ENCODE assay signal across 23 cellular contexts in genomic region chr9:84057662-84058061, GRCh38.
"Had no signal": no experiment of that assay in that cellular context is flagged by ENCODE, and none has a peak within 500 bp of the region (broad histone marks: within the 10 kb centered on the region; RNA-seq: fewer than 3 reads in every experiment).

No MANE protein-coding gene starts in this region.

- H3K27ac ChIP-seq: colonic mucosa, coronary artery, dorsolateral prefrontal cortex, epithelial cell of prostate, esophagus muscularis mucosa, esophagus squamous epithelium, foreskin keratinocyte, gastroesophageal sphincter, heart left ventricle, heart right ventricle had no signal

- H3K4me3 ChIP-seq: colonic mucosa, coronary artery, dorsolateral prefrontal cortex, esophagus muscularis mucosa, esophagus squamous epithelium, gastroesophageal sphincter, heart left ventricle, heart right ventricle had no signal

- H3K9me3 ChIP-seq: colonic mucosa, esophagus muscularis mucosa, esophagus squamous epithelium, gastroesophageal sphincter had no signal

- H3K4me1 ChIP-seq: colonic mucosa, foreskin keratinocyte had no signal

- DNase-seq: colonic mucosa; cortex of kidney; dermis blood vessel endothelial cell; dorsolateral prefrontal cortex; effector CD4-positive, alpha-beta T cell; effector CD8-positive, alpha-beta T cell; effector memory CD4-positive, alpha-beta T cell; effector memory CD8-positive, alpha-beta T cell; endodermal cell; erythroblast; esophagus squamous epithelium; foreskin fibroblast; foreskin keratinocyte; foreskin melanocyte; glutamatergic neuron; head of caudate nucleus; heart left ventricle; heart right ventricle had no signal

- H3K36me3 ChIP-seq: colonic mucosa, esophagus muscularis mucosa, esophagus squamous epithelium, gastroesophageal sphincter, heart left ventricle, heart right ventricle had no signal

- ATAC-seq: effector memory CD8-positive, alpha-beta T cell; esophagus mucosa; foreskin keratinocyte; gastroesophageal sphincter; heart left ventricle; heart right ventricle had no signal

- H3K27me3 ChIP-seq: colonic mucosa, esophagus muscularis mucosa, esophagus squamous epithelium, gastroesophageal sphincter, heart left ventricle, heart right ventricle had no signal
